In the genomic region with DNA sequence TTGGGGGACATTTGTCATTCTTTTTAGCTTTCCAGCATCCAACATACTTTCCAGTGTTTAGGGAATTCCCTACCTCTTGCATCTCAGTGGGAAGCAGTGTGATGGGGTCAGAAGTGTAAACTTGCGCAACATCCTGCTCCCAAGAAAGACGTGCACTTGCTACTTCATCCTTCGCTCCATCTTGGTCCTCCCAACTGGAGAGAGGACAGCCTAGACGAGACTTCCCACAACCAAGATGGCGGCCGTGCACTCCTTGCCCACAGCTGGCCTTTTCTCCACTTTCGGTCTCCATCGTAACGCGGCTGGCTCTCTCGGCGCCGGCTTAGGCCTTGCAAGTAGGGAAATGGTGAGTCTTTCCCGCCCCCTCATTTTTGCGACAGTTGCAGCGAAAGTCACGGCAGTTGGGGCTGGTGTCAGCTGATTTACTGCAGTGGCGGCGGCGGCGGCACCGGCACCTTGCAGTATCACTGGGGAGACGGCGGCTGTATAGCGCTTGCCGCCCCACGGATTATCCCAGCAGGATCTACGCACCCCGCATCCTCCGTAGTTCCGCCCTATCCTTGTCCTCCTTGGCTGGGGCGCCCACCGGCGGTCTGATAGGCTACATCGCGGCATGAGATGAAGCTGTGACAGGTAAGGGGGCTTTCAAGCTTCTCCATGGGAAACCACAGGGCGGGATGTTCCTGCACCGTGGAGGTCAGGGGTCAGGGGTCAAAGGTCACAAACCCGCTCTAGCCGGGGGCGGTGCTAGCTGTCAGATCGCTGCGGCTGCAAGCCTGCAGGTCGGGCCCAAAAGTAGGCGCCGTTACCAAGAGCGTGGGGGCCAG, we compare ENCODE assay signal across 8 cellular contexts.
DNase-seq lines count a peak whose midpoint lies in the region; ATAC-seq and TF ChIP-seq lines count a peak whose summit lies in the region.

A gene (plus strand): TSS at position 416 of the 827 bp plus-strand sequence. CDS start 21,157 bp downstream, outside the sequence.

- H3K79me2 ChIP-seq in MM.1S (ENCODE audit: low read length), result peaks cover 53% of the 10 kb centered on the region

- no peaks in the 10 kb centered on the region for H3K9me3 ChIP-seq in ES-I3 (ENCODE audit: control insufficient read depth, insufficient read depth, low read length)
- H3K9me3 ChIP-seq in HAP-1, result no peaks in the 10 kb centered on the region
- no peaks in the 10 kb centered on the region for H3K9me3 ChIP-seq in MM.1S (replicated peaks; ENCODE audit: insufficient read depth, low read length)

- peak; percentile 93 for ATAC-seq in stimulated activated naive CD8-positive, alpha-beta T cell treated with anti-CD3 and anti-CD28 coated beads, Interleukin-15, amount 100 ng/mL, for 72 hours

- peak within 1 kb of the TSS; percentile 83 for H3K27ac ChIP-seq in MM.1S (ENCODE audit: low read length)

- peaks cover 13% of the 10 kb centered on the region for H3F3A ChIP-seq in MM.1S (ENCODE audit: insufficient read depth, low read length)

- peaks cover 22% of the 10 kb centered on the region for H3K36me3 Mint-ChIP-seq in nephron progenitor cell (ENCODE audit: low read depth)

- no peaks in the 10 kb centered on the region for H3K4me1 ChIP-seq in ES-I3 (ENCODE audit: insufficient read depth, low read length)
- peaks cover 9% of the 10 kb centered on the region; the same call in 1 of the 2 replicates for H3K4me1 ChIP-seq in HAP-1
- H3K4me1 ChIP-seq in MM.1S (ENCODE audit: low read length), result 0 out of 2 replicates have a peak, but pooled peaks cover 7% of the 10 kb centered on the region

- in situ Hi-C loops in HAP-1 (cut with MboI; ENCODE audit: low sequenced_read_pairs), result no loop called here

- H3K9me3 Mint-ChIP-seq in nephron progenitor cell, result peaks cover 20% of the 10 kb centered on the region
- peaks cover 5 to 7% of the 10 kb centered on the region in 2 donors for H3K9me3 Mint-ChIP-seq in stimulated activated naive CD8-positive, alpha-beta T cell treated with anti-CD3 and anti-CD28 coated beads, Interleukin-15, amount 100 ng/mL, for 72 hours

- no peak for TF ChIP-seq CTCF in MM.1S (IDR thresholded peaks at IDR 0.05; ENCODE audit: low read length)
- no peak for TF ChIP-seq CTCF in nephron progenitor cell (IDR thresholded peaks at IDR 0.05)

- H3K9me2 ChIP-seq in MM.1S (replicated peaks; ENCODE audit: insufficient read depth, low read length), result no peaks in the 10 kb centered on the region

- peaks cover 23% of the 10 kb centered on the region for H3K4me1 Mint-ChIP-seq in nephron progenitor cell
- peaks cover 51% of the 10 kb centered on the region for H3K4me1 Mint-ChIP-seq in stimulated activated naive CD8-positive, alpha-beta T cell treated with anti-CD3 and anti-CD28 coated beads, Interleukin-15, amount 100 ng/mL, for 72 hours

- H3K4me3 Mint-ChIP-seq in nephron progenitor cell, result peak within 1 kb of the TSS; percentile 89
- peak within 1 kb of the TSS; percentile 87 to 98 for H3K4me3 Mint-ChIP-seq in stimulated activated naive CD8-positive, alpha-beta T cell treated with anti-CD3 and anti-CD28 coated beads, Interleukin-15, amount 100 ng/mL, for 72 hours

- H2AFZ ChIP-seq in MM.1S (ENCODE audit: low read length), result peak within 1 kb of the TSS; percentile 97

- H3K4me3 ChIP-seq in HAP-1 (peak within 1 kb of the TSS; percentile 70), MM.1S (ENCODE audit: low read length) (peak within 1 kb of the TSS; percentile 93)

- peak within 1 kb of the TSS; percentile 82 for H3K4me2 ChIP-seq in MM.1S (ENCODE audit: low read depth, low read length)

- peaks cover 16% of the 10 kb centered on the region for H3K27me3 Mint-ChIP-seq in nephron progenitor cell (ENCODE audit: low read depth, poor library complexity)
- no peaks in the 10 kb centered on the region for H3K27me3 Mint-ChIP-seq in stimulated activated naive CD8-positive, alpha-beta T cell treated with anti-CD3 and anti-CD28 coated beads, Interleukin-15, amount 100 ng/mL, for 72 hours

- H3K27me3 ChIP-seq in HAP-1 (ENCODE audit: low read depth), result no peaks in the 10 kb centered on the region
- H3K27me3 ChIP-seq in MM.1S (replicated peaks; ENCODE audit: insufficient read depth, low read length), result no peaks in the 10 kb centered on the region

- H4K20me1 ChIP-seq in MM.1S (ENCODE audit: insufficient read depth, low read length), result no peaks in the 10 kb centered on the region

- DNase-seq in HAP-1 (ENCODE audit: low spot score in 2 of 2) (peak; percentile 89 to 97), MM.1S (peak; percentile 97), SIG-M5 (lab: John Stamatoyannopoulos, UW) (peak; percentile 92), activated gamma-delta T cell (lab: John Stamatoyannopoulos, UW) (peak; percentile 80), fibroblast of the conjunctiva (ENCODE audit: low read depth) (peak; percentile 97), nephron progenitor cell (peak; percentile 96)
- peak; percentile 92 to 97 for DNase-seq in stimulated activated naive CD8-positive, alpha-beta T cell treated with anti-CD3 and anti-CD28 coated beads, Interleukin-15, amount 100 ng/mL, for 72 hours

- peak within 1 kb of the TSS; percentile 89 for H3K27ac Mint-ChIP-seq in nephron progenitor cell
- peak within 1 kb of the TSS; percentile 95 to 97 for H3K27ac Mint-ChIP-seq in stimulated activated naive CD8-positive, alpha-beta T cell treated with anti-CD3 and anti-CD28 coated beads, Interleukin-15, amount 100 ng/mL, for 72 hours

- H3K9ac ChIP-seq in ES-I3 (ENCODE audit: low read depth, low read length), result peak within 1 kb of the TSS; percentile 81
- H3K9ac ChIP-seq in MM.1S (ENCODE audit: low read length), result peak within 1 kb of the TSS; percentile 78

- H3K36me3 ChIP-seq in ES-I3 (ENCODE audit: insufficient read depth, low read length) (no peaks in the 10 kb centered on the region), HAP-1 (replicated peaks) (no peaks in the 10 kb centered on the region), MM.1S (replicated peaks; ENCODE audit: insufficient read depth, low read length) (no peaks in the 10 kb centered on the region)

Comparison
In these comparisons a context has a peak if more than half of its experiments do, and no peak if none do; other contexts are left out.
1. Peak in every context shown above with its lines: DNase-seq, ATAC-seq, H3K4me3 ChIP-seq and H3K27ac ChIP-seq.